ENCODE assay signal across 21 cellular contexts in genomic region chr12:118274066-118274465, GRCh38.
A peak's percentile ranks its signal among the peaks of the same experiment; 100 is the strongest.
DNase-seq lines count a peak whose midpoint lies in the region; ATAC-seq and TF ChIP-seq lines count a peak whose summit lies in the region.
"Had no signal": no experiment of that assay in that cellular context is flagged by ENCODE, and none has a peak within 500 bp of the region (broad histone marks: within the 10 kb centered on the region; RNA-seq: fewer than 3 reads in every experiment).

No MANE protein-coding gene starts in this region.

- ATAC-seq in T-cell (replicated peaks in 1 of 4), result no peak
- ATAC-seq in naive B cell (ENCODE audit: low read depth in 2 of 2), result peak; percentile 41 to 48
- ATAC-seq: gastrocnemius medialis had no signal

- H3K4me1 ChIP-seq in left ventricle myocardium inferior, result no peaks in the 10 kb centered on the region
- H3K4me1 ChIP-seq: colonic mucosa had no signal

- TF ChIP-seq CTCF in GM10266 (IDR thresholded peaks at IDR 0.05; ENCODE audit: control insufficient read depth, insufficient read depth, low read depth, missing control alignments) (no peak), left ventricle myocardium inferior (IDR thresholded peaks at IDR 0.05; ENCODE audit: borderline replicate concordance) (no peak)

- DNase-seq in T-helper 1 cell (no peak), GM10266 (ENCODE audit: extremely low spot score) (peak; percentile 19), T-cell (no peak), naive B cell (no peak), left ventricle myocardium inferior (no peak), A172 (ENCODE audit: low spot score) (no peak), nucleus accumbens (lab: John Stamatoyannopoulos, UW) (no peak)
- DNase-seq: activated CD4-positive, alpha-beta T cell treated with anti-CD3 and anti-CD28 coated beads for 1 hour; C1 segment of cervical spinal cord; colonic mucosa; gastrocnemius medialis; H7; NCI-H1092 treated with DMSO at 0.1 percent for 48 hours; NCI-H2171 treated with DMSO at 0.1 percent for 48 hours; RPMI8226; small intestine; stimulated activated CD4-positive, alpha-beta T cell treated with anti-CD3 and anti-CD28 coated beads, Interleukin-4, amount 100 ng/mL, for 4 hours had no signal

- peaks cover 6% of the 10 kb centered on the region for H3K9me3 Mint-ChIP-seq in T-helper 1 cell treated with Interleukin-12 subunit alpha and Interleukin-12 subunit beta and Interleukin-4 antibody, amounts not matched to agents 30 μg/mL and 1 μg/mL, for 36 hours
- H3K9me3 Mint-ChIP-seq in T-cell (no peaks in the 10 kb centered on the region), naive B cell (peaks cover 0 to 4% (median 2%) of the 10 kb centered on the region in 7 donors)

- CTCF ChIA-PET in T-cell (lab: Charles Lee), result interaction anchor here in 1 of 2 donors (0.5 to 0.9 kb wide), 2 partner anchors 9 to 81 kb away, joined by 3 read pairs; no protein-coding TSS in a partner anchor

- H3K4me3 ChIP-seq in left ventricle myocardium inferior, result no peak overlapping the region
- H3K4me3 ChIP-seq: colonic mucosa, gastrocnemius medialis, tibial nerve had no signal

- no peak overlapping the region for H3K27ac ChIP-seq in left ventricle myocardium inferior (replicated peaks)
- H3K27ac ChIP-seq: 22Rv1, colonic mucosa, gastrocnemius medialis, KMS-11, tibial nerve had no signal

- POLR2A ChIA-PET in T-cell (lab: Charles Lee), result no interaction called here

- H3K36me3 ChIP-seq in left ventricle myocardium inferior, result no peaks in the 10 kb centered on the region
- H3K36me3 ChIP-seq: colonic mucosa, gastrocnemius medialis, tibial nerve had no signal

- H3K4me1 Mint-ChIP-seq in T-helper 1 cell treated with Interleukin-12 subunit alpha and Interleukin-12 subunit beta and Interleukin-4 antibody, amounts not matched to agents 30 μg/mL and 1 μg/mL, for 36 hours (ENCODE audit: low read depth), result peaks cover 6% of the 10 kb centered on the region
- H3K4me1 Mint-ChIP-seq in T-cell (peaks cover 18 to 25% (median 23%) of the 10 kb centered on the region in 3 donors), naive B cell (peaks cover 13 to 24% (median 23%) of the 10 kb centered on the region in 3 donors)

- H3K27me3 Mint-ChIP-seq in T-helper 1 cell treated with Interleukin-12 subunit alpha and Interleukin-12 subunit beta and Interleukin-4 antibody, amounts not matched to agents 30 μg/mL and 1 μg/mL, for 36 hours (ENCODE audit: low read depth), result no peaks in the 10 kb centered on the region
- H3K27me3 Mint-ChIP-seq in T-cell (no peaks in the 10 kb centered on the region), naive B cell (no peaks in the 10 kb centered on the region)

- H3K9me3 ChIP-seq in left ventricle myocardium inferior (replicated peaks), result no peaks in the 10 kb centered on the region
- H3K9me3 ChIP-seq: colonic mucosa, gastrocnemius medialis, tibial nerve had no signal

- H3K27me3 ChIP-seq in left ventricle myocardium inferior (ENCODE audit: low read depth), result no peaks in the 10 kb centered on the region
- H3K27me3 ChIP-seq: colonic mucosa, gastrocnemius medialis, tibial nerve had no signal

- H3K4me3 Mint-ChIP-seq in T-helper 1 cell treated with Interleukin-12 subunit alpha and Interleukin-12 subunit beta and Interleukin-4 antibody, amounts not matched to agents 30 μg/mL and 1 μg/mL, for 36 hours, result peak overlapping the region; percentile 69
- H3K4me3 Mint-ChIP-seq in T-cell (peak overlapping the region in 1 of 3 donors; percentile 11), naive B cell (peak overlapping the region in 6 of 8 donors; percentile 16 to 78 (median 60))

- intact Hi-C loops in left ventricle myocardium inferior (cut with micrococcal nuclease), result no loop called here

- H3K36me3 Mint-ChIP-seq in T-helper 1 cell treated with Interleukin-12 subunit alpha and Interleukin-12 subunit beta and Interleukin-4 antibody, amounts not matched to agents 30 μg/mL and 1 μg/mL, for 36 hours (ENCODE audit: low read depth), result peaks cover 5% of the 10 kb centered on the region
- peaks cover 8% of the 10 kb centered on the region for H3K36me3 Mint-ChIP-seq in T-cell
- H3K36me3 Mint-ChIP-seq in naive B cell, result peaks cover 0 to 2% of the 10 kb centered on the region in 2 donors

- no peak overlapping the region for H3K27ac Mint-ChIP-seq in T-helper 1 cell treated with Interleukin-12 subunit alpha and Interleukin-12 subunit beta and Interleukin-4 antibody, amounts not matched to agents 30 μg/mL and 1 μg/mL, for 36 hours
- peak overlapping the region; percentile 79 to 85 for H3K27ac Mint-ChIP-seq in T-cell
- peak overlapping the region in 5 of 6 donors; percentile 12 to 91 (median 72) for H3K27ac Mint-ChIP-seq in naive B cell

Comparison
In these comparisons a context has a peak if more than half of its experiments do, and no peak if none do; other contexts are left out.
1. ATAC-seq: peak in naive B cell (2 of 2); none in T-cell (0 of 4).